8 cellular contexts compared by ENCODE assay signal in genomic region chr7:130512026-130512425, GRCh38. TPM values are rescaled to one million over a fixed set of nuclear protein-coding genes. Genes with fewer than 3 reads are reported as not detected.
DNase-seq lines count a peak whose midpoint lies in the region; ATAC-seq, FAIRE-seq and TF ChIP-seq lines count a peak whose summit lies in the region.
"Not testable (repeated sequence)": the region's sequence is repeated elsewhere in the genome, so short reads cannot be mapped to it uniquely, and the experiment has no call there.

No MANE protein-coding gene starts in this region.

- not testable (repeated sequence) for TF ChIP-seq CTCF in epithelial cell of proximal tubule (conservative IDR thresholded peaks at IDR 0.05; ENCODE audit: low read depth, low read length); kidney (IDR thresholded peaks at IDR 0.05; ENCODE audit: borderline replicate concordance, extremely low read depth, insufficient read depth); right lobe of liver (IDR thresholded peaks at IDR 0.05)

- not testable (repeated sequence) for TF ChIP-seq POLR2A in right lobe of liver (IDR thresholded peaks at IDR 0.05)

- not testable (repeated sequence) for H3K4me3 ChIP-seq in epithelial cell of proximal tubule (ENCODE audit: low read depth, low read length); kidney (ENCODE audit: low read length in 2 of 2); right lobe of liver

- H3K27ac ChIP-seq in kidney (ENCODE audit: low read depth in 2 of 2, low read length in 2 of 2); right lobe of liver: not testable (repeated sequence)

- ATAC-seq in left colon (peak; percentile 74), left lobe of liver (peak; percentile 92), right lobe of liver (peak; percentile 83 to 92 (median 85))

- intact Hi-C loops in kidney (cut with DNase I); left colon (cut with DNase I, micrococcal nuclease); right lobe of liver (cut with DNase I): not testable (repeated sequence)

- FAIRE-seq in RCC 7860 (lab: Jason Lieb, UNC) (peak; percentile 92), kidney (lab: Jason Lieb, UNC) (peak; percentile 11)

- not testable (repeated sequence) for H3K9ac ChIP-seq in kidney (ENCODE audit: low read length in 2 of 2)

- DNase-seq in Caki2 (ENCODE audit: low read depth) (peak; percentile 42), RCC 7860 (ENCODE audit: low spot score) (peak; percentile 35), epithelial cell of proximal tubule (ENCODE audit: low read depth) (peak; percentile 39), renal cortical epithelial cell (ENCODE audit: low read depth) (peak; percentile 88)
- not testable (repeated sequence) for DNase-seq in kidney; left colon; left lobe of liver (ENCODE audit: low spot score); right lobe of liver

- in situ Hi-C loops in Caki2 (cut with HindIII; ENCODE audit: low pct_unique_long_range_greater_than_20kb, low sequenced_read_pairs): not testable (repeated sequence)

- not testable (repeated sequence) for H3K9me3 ChIP-seq in kidney (ENCODE audit: control insufficient read depth in 1 of 2, low read length in 2 of 2); right lobe of liver

- WGBS in right lobe of liver (ENCODE audit: insufficient coverage, low coverage, low lambda C conversion rate, missing lambda C conversion rate): 45% methylated on average over 1 of the region's 3 CpGs

- not testable (repeated sequence) for H3K27me3 ChIP-seq in right lobe of liver

- H3K36me3 ChIP-seq in kidney (ENCODE audit: control insufficient read depth in 1 of 2, insufficient read depth in 2 of 2, low read length in 2 of 2): peaks cover 8 to 11% of the 10 kb centered on the region in 2 donors
- not testable (repeated sequence) for H3K36me3 ChIP-seq in right lobe of liver

- H3K4me1 ChIP-seq in kidney (ENCODE audit: control insufficient read depth in 1 of 2, insufficient read depth in 1 of 2, low read depth in 1 of 2, low read length in 2 of 2): not testable (repeated sequence)
- peaks cover 0 to 12% (median 2%) of the 10 kb centered on the region in 4 donors for H3K4me1 ChIP-seq in right lobe of liver

RNA-seq across cellular contexts. Expression of gene MEST, which starts 20.1 kb away (rescaled TPM):
- 26.0 and 28.6 TPM in 2 replicates for total RNA-seq in Caki2 (2014; rRNA removed; shearing (Covaris generic); ENCODE audit: low replicate concordance)
- total RNA-seq in epithelial cell of proximal tubule (42.0 and 66.4 TPM in 2 replicates), kidney (31.0 TPM), left colon (10 to 100 TPM; 44.3 to 47.7 TPM), left lobe of liver (44.4 TPM), right lobe of liver (10 to 100 TPM; 23.4 to 46.9 (median 31.2) TPM), renal cortical epithelial cell (6.1 and 66.2 TPM in 2 replicates)
- 23.6 TPM for polyA plus RNA-seq in kidney (ENCODE audit: insufficient read depth, low read depth, low replicate concordance)
